Comparison of ENCODE assay signal across 8 cellular contexts in the genomic region with DNA sequence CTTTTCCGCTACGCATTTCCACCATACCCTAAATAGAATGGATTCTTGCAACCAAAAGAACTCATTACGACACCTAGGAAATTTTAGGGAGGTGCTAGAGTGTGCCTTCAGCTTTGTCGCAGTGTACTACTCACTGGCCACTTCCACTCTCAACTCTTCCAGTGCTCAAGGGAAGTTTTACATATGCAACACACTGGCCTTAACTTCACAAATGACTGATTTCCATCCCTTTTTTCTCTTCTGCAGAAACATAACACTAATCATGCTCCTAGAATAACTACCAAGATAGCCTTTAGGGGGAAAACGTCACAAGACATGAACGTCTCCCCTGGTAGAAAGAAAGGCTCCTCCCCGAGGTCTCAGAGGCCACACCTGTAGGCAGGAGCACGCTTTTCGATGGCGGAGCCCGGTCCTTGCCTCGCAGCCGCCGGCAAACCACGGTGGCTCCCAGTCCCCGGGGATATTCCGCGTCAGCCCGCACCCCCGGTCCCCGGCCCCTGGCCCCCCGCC. TPM values are rescaled to one million over a fixed set of nuclear protein-coding genes. Genes with fewer than 3 reads are reported as not detected.
DNase-seq lines count a peak whose midpoint lies in the region; ATAC-seq and TF ChIP-seq lines count a peak whose summit lies in the region.

No MANE protein-coding gene starts in this region.

- H3K27me3 ChIP-seq in SJSA1 (replicated peaks) (no peaks in the 10 kb centered on the region), heart right ventricle (no peaks in the 10 kb centered on the region), prostate gland (replicated peaks; ENCODE audit: insufficient read depth) (no peaks in the 10 kb centered on the region)

- H3K36me3 ChIP-seq in SJSA1 (peaks cover 4% of the 10 kb centered on the region; the same call in 1 of the 2 replicates), heart right ventricle (peaks cover 0 to 5% (median 0%) of the 10 kb centered on the region in 9 donors), prostate gland (no peaks in the 10 kb centered on the region)

- 4% methylated on average over 22 of the region's 22 CpGs for WGBS in heart right ventricle, 2 donors
- 2% methylated on average over 22 of the region's 22 CpGs for WGBS in prostate gland

- peak; percentile 62 for DNase-seq in ELF-1 (ENCODE audit: low read depth, low spot score)
- peak; percentile 73 for DNase-seq in Jurkat, Clone E6-1 (ENCODE audit: low read depth, low spot score)
- peak; percentile 29 to 62 for DNase-seq in SJSA1 (ENCODE audit: low read depth in 1 of 2, low spot score in 2 of 2)
- peak; percentile 80 for DNase-seq in activated naive CD4-positive, alpha-beta T cell treated with anti-CD3 and anti-CD28 coated beads, Interleukin-2, amount 50 U/mL, for 16 hours
- peak; percentile 30 to 44 for DNase-seq in heart right ventricle
- peak; percentile 46 for DNase-seq in prostate gland (ENCODE audit: low spot score)
- DNase-seq in ureter (ENCODE audit: low spot score) = peak; percentile 70

- TF ChIP-seq POLR2A in prostate gland (IDR thresholded peaks at IDR 0.05) = no peak

- intact Hi-C loops in heart right ventricle (cut with DNase I) = loop anchor here in 7 of 10 donors (5.0 to 10.0 kb wide), 4 partner anchors 115 to 135 kb away; no protein-coding TSS in a partner anchor
- intact Hi-C loops in prostate gland (cut with DNase I) = loop anchor here (2.0 kb wide), 1 partner anchor 55 kb away; no protein-coding TSS in a partner anchor

- TF ChIP-seq CTCF in heart right ventricle (IDR thresholded peaks at IDR 0.05) = no peak
- TF ChIP-seq CTCF in prostate gland (IDR thresholded peaks at IDR 0.05) = no peak

- peak; percentile 61 for ATAC-seq in GM21737 (IDR thresholded peaks at IDR 0.05; ENCODE audit: unreplicated experiment)
- ATAC-seq in heart right ventricle = peak; percentile 22 to 75 (median 30)

- H3K9me3 ChIP-seq in SJSA1 (replicated peaks) (no peaks in the 10 kb centered on the region; the same call in 1 of the 2 replicates), heart right ventricle (no peaks in the 10 kb centered on the region), prostate gland (no peaks in the 10 kb centered on the region)

- H3K27ac ChIP-seq in SJSA1 = no peak overlapping the region; the same call in 1 of the 2 replicates
- peak overlapping the region; percentile 92 to 100 (median 99) for H3K27ac ChIP-seq in heart right ventricle
- peak overlapping the region; percentile 94 to 95 for H3K27ac ChIP-seq in prostate gland

- H3K4me1 ChIP-seq in SJSA1 (replicated peaks) = peaks cover 11% of the 10 kb centered on the region
- H3K4me1 ChIP-seq in heart right ventricle = peaks cover 0 to 27% (median 22%) of the 10 kb centered on the region in 9 donors
- H3K4me1 ChIP-seq in prostate gland (replicated peaks) = no peaks in the 10 kb centered on the region

- H3K4me3 ChIP-seq in Jurkat, Clone E6-1 (ENCODE audit: low read length) = peak overlapping the region; percentile 90
- H3K4me3 ChIP-seq in SJSA1 (peak overlapping the region; percentile 65), heart right ventricle (peak overlapping the region; percentile 62 to 96 (median 84)), prostate gland (peak overlapping the region; percentile 84 to 88)

RNA-seq across cellular contexts. Expression of gene LYRM4, which starts 0.6 kb away (rescaled TPM):
- 44.5 TPM for polyA plus RNA-seq in Jurkat, Clone E6-1 (2012; ENCODE audit: insufficient read depth, insufficient read length)
- total RNA-seq in SJSA1 (2014; rRNA removed; shearing (Covaris generic)) = 21.2 and 23.0 TPM in 2 replicates
- total RNA-seq in heart right ventricle (10 to 100 TPM; 20.9 to 33.0 (median 25.1) TPM), prostate gland (10 to 100 TPM; 21.4 to 23.7 TPM), ureter (33.5 TPM)
- 10 to 100 TPM; 18.3 to 23.2 TPM for polyA plus RNA-seq in heart right ventricle

RNA-seq across cellular contexts. Expression of gene FARS2, which starts 1.1 kb away (rescaled TPM):
- polyA plus RNA-seq in Jurkat, Clone E6-1 (2012; ENCODE audit: insufficient read depth, insufficient read length) = 18.2 TPM
- 6.8 and 13.3 TPM in 2 replicates for total RNA-seq in SJSA1 (2014; rRNA removed; shearing (Covaris generic))
- 10 to 100 TPM; 17.9 to 22.4 (median 21.4) TPM for total RNA-seq in heart right ventricle
- 10 to 100 TPM in 1 of 2 donors, 1 to 10 TPM in 1; 7.6 to 16.0 TPM for polyA plus RNA-seq in heart right ventricle
- total RNA-seq in prostate gland = 10 to 100 TPM; 11.6 to 19.5 TPM
- total RNA-seq in ureter = 27.4 TPM
